In genomic region chr1:94540440-94541174, GRCh38 we compare ENCODE assay signal across 8 cellular contexts. TPM values are rescaled to one million over a fixed set of nuclear protein-coding genes. Genes with fewer than 3 reads are reported as not detected.
DNase-seq lines count a peak whose midpoint lies in the region; ATAC-seq and TF ChIP-seq lines count a peak whose summit lies in the region.

No MANE protein-coding gene starts in this region.

- TF ChIP-seq CTCF in WI38 (IDR thresholded peaks at IDR 0.05; ENCODE audit: low read depth, low read length) (no peak), heart right ventricle (IDR thresholded peaks at IDR 0.05) (no peak), sigmoid colon (IDR thresholded peaks at IDR 0.05) (no peak)

- peak overlapping the region; percentile 94 for H3K4me3 ChIP-seq in WI38 (ENCODE audit: low read depth, low read length)
- peak overlapping the region; percentile 26 to 80 (median 72) for H3K4me3 ChIP-seq in heart right ventricle
- peak overlapping the region; percentile 73 to 80 (median 76) for H3K4me3 ChIP-seq in sigmoid colon

- no peak for TF ChIP-seq POLR2A in sigmoid colon (IDR thresholded peaks at IDR 0.05)

- no peaks in the 10 kb centered on the region for H3K9me3 ChIP-seq in heart right ventricle
- no peaks in the 10 kb centered on the region for H3K9me3 ChIP-seq in sigmoid colon

- 31 to 43% methylated on average over 21 of the region's 21 CpGs for WGBS in heart right ventricle, 2 donors
- WGBS in sigmoid colon, 2 donors = 40 to 59% methylated on average over 21 of the region's 21 CpGs

- H3K4me1 ChIP-seq in heart right ventricle = peaks cover 0 to 57% (median 32%) of the 10 kb centered on the region in 9 donors
- peaks cover 0 to 35% (median 13%) of the 10 kb centered on the region in 4 donors for H3K4me1 ChIP-seq in sigmoid colon

- DNase-seq in HCEC 1CT = peak; percentile 42
- DNase-seq in heart right ventricle = no peak
- DNase-seq in sigmoid colon = no peak
- DNase-seq in NCI-H774 (lab: John Stamatoyannopoulos, UW) = no peak
- no peak for DNase-seq in AG20443 (ENCODE audit: low spot score)
- no peak for DNase-seq in DMS79 treated with DMSO at 0.1 percent for 48 hours (lab: John Stamatoyannopoulos, UW)

- peaks cover 0 to 12% (median 0%) of the 10 kb centered on the region in 7 donors for H3K27me3 ChIP-seq in heart right ventricle
- H3K27me3 ChIP-seq in sigmoid colon = no peaks in the 10 kb centered on the region

- H3K27ac ChIP-seq in heart right ventricle = peak overlapping the region; percentile 87 to 95 (median 90)
- peak overlapping the region; percentile 85 to 89 (median 88) for H3K27ac ChIP-seq in sigmoid colon

- H3K36me3 ChIP-seq in heart right ventricle (peaks cover 0 to 17% (median 3%) of the 10 kb centered on the region in 9 donors), sigmoid colon (peaks cover 0 to 7% (median 0%) of the 10 kb centered on the region in 4 donors)

- ATAC-seq in heart right ventricle (no peak), HG03159 (IDR thresholded peaks at IDR 0.05; ENCODE audit: unreplicated experiment) (no peak)

- TF ChIP-seq EP300 in sigmoid colon (IDR thresholded peaks at IDR 0.05) = no peak

- intact Hi-C loops in heart right ventricle (cut with DNase I) (loop anchor here in 7 of 10 donors (2.0 to 10.0 kb wide), 6 partner anchors 52 to 262 kb away; no protein-coding TSS in a partner anchor), sigmoid colon (cut with DNase I) (loop anchor here (5.0 kb wide), 3 partner anchors 102 to 262 kb away; no protein-coding TSS in a partner anchor)

RNA-seq across cellular contexts. Expression of gene F3, which starts 1.0 kb away (rescaled TPM):
- total RNA-seq in heart right ventricle (10 to 100 TPM; 20.4 to 99.0 (median 48.5) TPM), sigmoid colon (10 to 100 TPM; 19.3 to 53.7 (median 19.3) TPM)
- polyA plus RNA-seq in heart right ventricle (10 to 100 TPM; 20.6 to 30.9 TPM), sigmoid colon (10 to 100 TPM in 2 of 3 donors, 1 to 10 TPM in 1; 9.9 to 22.0 (median 17.4) TPM)
